Comparison of ENCODE assay signal across 19 cellular contexts in genomic region chr12:126404293-126404851, GRCh38.
DNase-seq lines count a peak whose midpoint lies in the region; ATAC-seq and TF ChIP-seq lines count a peak whose summit lies in the region.
"Had no signal": no experiment of that assay in that cellular context is flagged by ENCODE, and none has a peak within 500 bp of the region (broad histone marks: within the 10 kb centered on the region; RNA-seq: fewer than 3 reads in every experiment).

No MANE protein-coding gene starts in this region.

- H3K4me2 ChIP-seq in PC-9 (peak overlapping the region; percentile 42), osteoblast (ENCODE audit: insufficient read depth, low read length) (no peak overlapping the region)

- H3K4me3 ChIP-seq in PC-9 (no peak overlapping the region), osteoblast (ENCODE audit: insufficient read depth, low read length) (no peak overlapping the region)

- H3K9me3 ChIP-seq in PC-9 (ENCODE audit: insufficient read depth, low read depth) = no peaks in the 10 kb centered on the region
- no peaks in the 10 kb centered on the region for H3K9me3 ChIP-seq in osteoblast (ENCODE audit: low read depth, low read length)

- ATAC-seq in foreskin keratinocyte = no peak
- ATAC-seq: Panc1 had no signal

- DNase-seq in HT1080 (ENCODE audit: low read depth) (peak; percentile 26), PC-9 (peak; percentile 16 to 80), foreskin keratinocyte (peak; percentile 7 to 45), kidney glomerular epithelial cell (lab: John Stamatoyannopoulos, UW) (no peak), osteoblast (ENCODE audit: insufficient read length, low spot score, missing footprints) (no peak)
- DNase-seq in activated effector memory CD4-positive, alpha-beta T cell treated with Interleukin-2 at 50 U/mL for 16 hours = no peak
- no peak for DNase-seq in NK-92 treated with Interleukin-12 subunit alpha and Interleukin-12 subunit beta, amount 100 ng/mL, for 24 hours (lab: John Stamatoyannopoulos, UW)
- DNase-seq: ACHN, AML-193, DMS79 treated with DMSO at 0.1 percent for 48 hours, H9, IMR-90, NCI-H1105 treated with DMSO at 0.1 percent for 48 hours, NCI-H1694 treated with DMSO at 0.1 percent for 48 hours, NCI-H2107, NCI-H524, Right ventricle myocardium superior had no signal

- no peak for TF ChIP-seq CTCF in PC-9 (conservative IDR thresholded peaks at IDR 0.05)
- TF ChIP-seq CTCF in foreskin keratinocyte (conservative IDR thresholded peaks at IDR 0.05) = no peak
- no peak for TF ChIP-seq CTCF in osteoblast (IDR thresholded peaks at IDR 0.05; ENCODE audit: extremely low read depth, low read depth, low read length)

- no peaks in the 10 kb centered on the region for H3K79me2 ChIP-seq in PC-9 (ENCODE audit: low read depth)
- H3K79me2 ChIP-seq in osteoblast (ENCODE audit: insufficient read depth, low read length) = no peaks in the 10 kb centered on the region

- H3K27ac ChIP-seq in PC-9 (peak overlapping the region; percentile 95), foreskin keratinocyte (no peak overlapping the region), osteoblast (ENCODE audit: low read depth, low read length) (no peak overlapping the region)
- H3K27ac ChIP-seq: C4-2B had no signal

- no peaks in the 10 kb centered on the region for H3K36me3 ChIP-seq in PC-9 (ENCODE audit: low read depth)
- H3K36me3 ChIP-seq in osteoblast (ENCODE audit: insufficient read depth, low read length) = no peaks in the 10 kb centered on the region

- H3K27me3 ChIP-seq in PC-9 (ENCODE audit: insufficient read depth, low read depth) = no peaks in the 10 kb centered on the region
- H3K27me3 ChIP-seq in foreskin keratinocyte = no peaks in the 10 kb centered on the region
- H3K27me3 ChIP-seq in osteoblast (ENCODE audit: insufficient read depth, low read length) = no peaks in the 10 kb centered on the region

- H3K4me1 ChIP-seq in PC-9 (replicated peaks; ENCODE audit: insufficient read depth) (peaks cover 28% of the 10 kb centered on the region), foreskin keratinocyte (no peaks in the 10 kb centered on the region), osteoblast (ENCODE audit: insufficient read depth, low read length) (peaks cover 8% of the 10 kb centered on the region)

- H4K20me1 ChIP-seq in PC-9 (ENCODE audit: insufficient read depth) = no peaks in the 10 kb centered on the region
- H4K20me1 ChIP-seq in osteoblast (ENCODE audit: insufficient read depth, low read length) = no peaks in the 10 kb centered on the region

- H2AFZ ChIP-seq in PC-9 (no peak overlapping the region), osteoblast (ENCODE audit: low read length) (no peak overlapping the region)

- intact Hi-C loops in PC-9 (cut with micrococcal nuclease; ENCODE audit: unreplicated experiment) = loop anchor here (1.0 to 10.0 kb wide), 3 partner anchors 89 to 370 kb away; no protein-coding TSS in a partner anchor

- POLR2A ChIA-PET in PC-9 (lab: Charles Lee; ENCODE audit: unreplicated experiment) = interaction anchor here (0.6 to 0.7 kb wide), 2 partner anchors 350 to 352 kb away, joined by 3 to 6 read pairs; no protein-coding TSS in a partner anchor

- CTCF ChIA-PET in PC-9 (lab: Charles Lee) = no interaction called here

- no peaks in the 10 kb centered on the region for H3K9me2 ChIP-seq in PC-9 (ENCODE audit: insufficient read depth)

- H3F3A ChIP-seq in PC-9 (ENCODE audit: insufficient read depth, low read depth) = peaks cover 18% of the 10 kb centered on the region; the same call in 1 of the 2 replicates

- no TSS peak for BruUV-seq in PC-9 (replicated peaks; lab: Mats Ljungman, UMichigan)

Comparison
In these comparisons a context has a peak if more than half of its experiments do, and no peak if none do; other contexts are left out.
1. DNase-seq: peak in HT1080 (single experiment), PC-9 (2 of 2) and foreskin keratinocyte (2 of 2); none in activated effector memory CD4-positive, alpha-beta T cell treated with Interleukin-2 at 50 U/mL for 16 hours (single experiment), kidney glomerular epithelial cell (single experiment), osteoblast (single experiment) and NK-92 treated with Interleukin-12 subunit alpha and Interleukin-12 subunit beta, amount 100 ng/mL, for 24 hours (single experiment).